ENCODE assay signal across 15 cellular contexts in genomic region chr5:20974423-20974822, GRCh38.
DNase-seq lines count a peak whose midpoint lies in the region; FAIRE-seq and TF ChIP-seq lines count a peak whose summit lies in the region.
"Had no signal": no experiment of that assay in that cellular context is flagged by ENCODE, and none has a peak within 500 bp of the region (broad histone marks: within the 10 kb centered on the region; RNA-seq: fewer than 3 reads in every experiment).

No MANE protein-coding gene starts in this region.

- H3K9ac ChIP-seq in SU-DHL-6 (ENCODE audit: low read length) (no peak overlapping the region), neural progenitor cell (no peak overlapping the region)

- H3K4me1 ChIP-seq in neural progenitor cell: no peaks in the 10 kb centered on the region
- H3K4me1 ChIP-seq: suprapubic skin had no signal

- no peak overlapping the region for H3K27ac Mint-ChIP-seq in neural progenitor cell
- H3K27ac Mint-ChIP-seq: natural killer cell had no signal

- H3K36me3 ChIP-seq in SU-DHL-6 (ENCODE audit: low read length) (no peaks in the 10 kb centered on the region), neural progenitor cell (no peaks in the 10 kb centered on the region)
- H3K36me3 ChIP-seq: suprapubic skin had no signal

- H3K79me2 ChIP-seq in SU-DHL-6 (ENCODE audit: insufficient read depth, low read length) (no peaks in the 10 kb centered on the region), neural progenitor cell (ENCODE audit: low read depth) (no peaks in the 10 kb centered on the region)

- H3K4me3 Mint-ChIP-seq in neural progenitor cell: no peak overlapping the region
- H3K4me3 Mint-ChIP-seq: natural killer cell had no signal

- H3K4me2 ChIP-seq in SU-DHL-6 (ENCODE audit: low read depth, low read length, poor library complexity, severe bottlenecking): peak overlapping the region; percentile 80
- H3K4me2 ChIP-seq in neural progenitor cell: no peak overlapping the region

- H3K4me3 ChIP-seq in LNCaP clone FGC (ENCODE audit: low read depth, low read length): no peak overlapping the region
- no peak overlapping the region for H3K4me3 ChIP-seq in SU-DHL-6 (ENCODE audit: insufficient read depth, low read length, poor library complexity, severe bottlenecking)
- H3K4me3 ChIP-seq in neural progenitor cell: no peak overlapping the region
- H3K4me3 ChIP-seq: suprapubic skin had no signal

- H3K9me3 ChIP-seq in SU-DHL-6 (ENCODE audit: insufficient read depth, low read length) (no peaks in the 10 kb centered on the region), neural progenitor cell (ENCODE audit: low read depth) (no peaks in the 10 kb centered on the region)
- H3K9me3 ChIP-seq: suprapubic skin had no signal

- H3K9me2 ChIP-seq in SU-DHL-6 (replicated peaks; ENCODE audit: insufficient read depth, low read length): no peaks in the 10 kb centered on the region

- H3F3A ChIP-seq in SU-DHL-6 (ENCODE audit: insufficient read depth): no peaks in the 10 kb centered on the region
- H3F3A ChIP-seq in neural progenitor cell (ENCODE audit: low read depth): no peaks in the 10 kb centered on the region

- H3K27me3 Mint-ChIP-seq in neural progenitor cell (ENCODE audit: insufficient read depth, low read depth): no peaks in the 10 kb centered on the region

- no peaks in the 10 kb centered on the region for H3K36me3 Mint-ChIP-seq in neural progenitor cell

- H2AFZ ChIP-seq in SU-DHL-6 (ENCODE audit: low read depth, low read length, severe bottlenecking) (peak overlapping the region; percentile 14), neural progenitor cell (replicated peaks) (no peak overlapping the region)

- H3K27ac ChIP-seq in SU-DHL-6 (ENCODE audit: low read depth, low read length) (no peak overlapping the region), neural progenitor cell (no peak overlapping the region)
- H3K27ac ChIP-seq: suprapubic skin, VCaP had no signal

- H3K9me3 Mint-ChIP-seq in neural progenitor cell: no peaks in the 10 kb centered on the region

- no peak for TF ChIP-seq CTCF in LNCaP clone FGC (IDR thresholded peaks at IDR 0.05; ENCODE audit: control insufficient read depth, extremely low read depth, insufficient read depth)
- no peak for TF ChIP-seq CTCF in SU-DHL-6 (IDR thresholded peaks at IDR 0.05; ENCODE audit: insufficient read depth, low read length, poor library complexity, severe bottlenecking)
- no peak for TF ChIP-seq CTCF in neural progenitor cell (IDR thresholded peaks at IDR 0.05)

- H4K20me1 ChIP-seq in SU-DHL-6 (ENCODE audit: low read depth, low read length): no peaks in the 10 kb centered on the region
- no peaks in the 10 kb centered on the region for H4K20me1 ChIP-seq in neural progenitor cell (ENCODE audit: low read depth)

- DNase-seq in DMS153 treated with DMSO at 0.1 percent for 48 hours (lab: John Stamatoyannopoulos, UW; ENCODE audit: unreplicated experiment) (peak; percentile 84), LNCaP clone FGC (ENCODE audit: low read depth) (peak; percentile 51), NCI-H510A (lab: John Stamatoyannopoulos, UW) (peak; percentile 10), Kasumi-1 (lab: John Stamatoyannopoulos, UW) (no peak), frontal cortex (ENCODE audit: low spot score in 2 of 2) (no peak), germinal center (ENCODE audit: low spot score) (no peak), neural progenitor cell (ENCODE audit: low spot score) (no peak)
- DNase-seq: activated CD8-positive, alpha-beta memory T cell treated with anti-CD3 and anti-CD28 coated beads for 24 hours; activated effector memory CD4-positive, alpha-beta T cell treated with anti-CD3 and anti-CD28 coated beads, Interleukin-2, amount 50 U/mL, for 16 hours; anterior cingulate cortex; hypothalamus; natural killer cell had no signal

- FAIRE-seq in frontal cortex (lab: Jason Lieb, UNC): no peak

- H3K4me1 Mint-ChIP-seq in neural progenitor cell: peaks cover 9% of the 10 kb centered on the region
- H3K4me1 Mint-ChIP-seq: natural killer cell had no signal

- H3K27me3 ChIP-seq in SU-DHL-6 (ENCODE audit: low read length) (no peaks in the 10 kb centered on the region), neural progenitor cell (no peaks in the 10 kb centered on the region)
- H3K27me3 ChIP-seq: suprapubic skin had no signal

Comparison
In these comparisons a context has a peak if more than half of its experiments do, and no peak if none do; other contexts are left out.
1. DNase-seq: peak in DMS153 treated with DMSO at 0.1 percent for 48 hours (single experiment), LNCaP clone FGC (single experiment) and NCI-H510A (single experiment); none in Kasumi-1 (0 of 2), frontal cortex (0 of 2), germinal center (single experiment) and neural progenitor cell (single experiment).